8 cellular contexts compared by ENCODE assay signal in the genomic region with DNA sequence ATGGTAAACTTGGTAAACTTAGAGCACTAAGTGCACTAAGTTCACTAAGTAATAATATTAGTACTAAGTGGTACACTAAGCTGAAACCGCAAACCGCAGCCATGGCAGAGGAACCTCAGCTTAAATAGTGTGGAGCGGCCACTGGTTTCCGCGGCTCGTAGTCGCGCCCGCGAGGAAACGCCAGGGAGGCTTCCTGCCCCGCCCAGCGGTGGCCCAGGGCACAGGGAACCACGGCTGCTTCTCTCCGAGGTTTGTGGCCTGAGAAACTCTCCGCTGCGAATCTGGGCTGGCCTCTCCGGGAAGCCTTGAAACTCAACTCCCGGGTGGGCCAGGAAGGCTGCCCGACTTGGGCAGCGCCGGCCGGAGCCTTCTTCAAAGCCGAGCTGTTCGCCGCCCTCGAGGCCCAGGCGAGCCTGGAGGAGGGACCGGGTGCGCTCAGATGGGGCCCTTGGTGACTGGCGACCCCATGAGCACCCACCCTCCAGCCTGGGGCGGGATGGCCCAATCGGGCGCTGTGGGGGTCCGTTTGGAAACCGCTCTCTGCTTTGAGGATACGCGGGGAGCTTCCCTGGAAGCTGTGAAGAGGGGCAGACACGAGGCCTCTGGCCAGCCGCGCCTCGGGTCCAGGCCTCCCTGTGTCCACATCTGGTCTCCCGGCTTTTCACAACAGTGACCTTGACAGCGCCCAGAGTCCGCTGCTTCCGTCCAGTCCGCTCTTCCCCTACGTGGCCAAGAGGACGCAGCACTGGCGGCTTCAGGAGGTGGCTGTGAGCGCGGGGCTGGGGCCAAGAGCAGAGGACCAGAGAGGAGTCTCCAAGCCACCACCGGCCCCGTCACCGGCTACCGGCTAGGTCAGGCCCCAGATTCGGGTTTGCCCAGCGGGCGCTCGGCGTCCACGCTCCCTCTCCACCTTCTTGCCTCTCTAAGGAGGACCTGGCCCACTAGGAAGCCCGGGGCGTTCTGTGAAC. TPM values are rescaled to one million over a fixed set of nuclear protein-coding genes. Genes with fewer than 3 reads are reported as not detected.
DNase-seq lines count a peak whose midpoint lies in the region; ATAC-seq and TF ChIP-seq lines count a peak whose summit lies in the region.

No MANE protein-coding gene starts in this region.

- no peak overlapping the region for H3K27ac ChIP-seq in CD4-positive, alpha-beta memory T cell (ENCODE audit: low read depth, low read length)
- no peak overlapping the region for H3K27ac ChIP-seq in RWPE2 (ENCODE audit: poor library complexity, severe bottlenecking)

- peaks cover 0 to 4% of the 10 kb centered on the region in 2 donors for H3K36me3 Mint-ChIP-seq in CD4-positive, alpha-beta memory T cell
- H3K36me3 Mint-ChIP-seq in activated naive CD8-positive, alpha-beta T cell treated with anti-CD3 and anti-CD28 coated beads, Interleukin-2, amount 10 ng/mL, durations not matched to agents 7 days and 5 days: peaks cover 3% of the 10 kb centered on the region
- peaks cover 5 to 18% of the 10 kb centered on the region in 2 donors for H3K36me3 Mint-ChIP-seq in naive B cell

- in situ Hi-C loops in G401 (cut with HindIII; ENCODE audit: low sequenced_read_pairs): no loop called here

- no peaks in the 10 kb centered on the region for H3K36me3 ChIP-seq in CD4-positive, alpha-beta memory T cell (ENCODE audit: insufficient read depth, low read length)
- H3K36me3 ChIP-seq in RWPE2 (ENCODE audit: low read depth): no peaks in the 10 kb centered on the region

- H3K9me3 Mint-ChIP-seq in CD4-positive, alpha-beta memory T cell: peaks cover 0 to 14% (median 9%) of the 10 kb centered on the region in 8 donors
- H3K9me3 Mint-ChIP-seq in activated naive CD8-positive, alpha-beta T cell treated with anti-CD3 and anti-CD28 coated beads, Interleukin-2, amount 10 ng/mL, durations not matched to agents 7 days and 5 days: peaks cover 13% of the 10 kb centered on the region
- H3K9me3 Mint-ChIP-seq in naive B cell: peaks cover 10 to 16% (median 12%) of the 10 kb centered on the region in 7 donors

- intact Hi-C loops in CD4-positive, alpha-beta memory T cell (cut with micrococcal nuclease): no loop called here

- no peaks in the 10 kb centered on the region for H3K9me3 ChIP-seq in CD4-positive, alpha-beta memory T cell (ENCODE audit: control insufficient read depth in 1 of 2, low read length in 2 of 2)
- H3K9me3 ChIP-seq in RWPE2 (ENCODE audit: severe bottlenecking): peaks cover 4% of the 10 kb centered on the region

- ATAC-seq in RWPE2 (ENCODE audit: low read depth) (peak; percentile 19; the same call in 1 of the 3 replicates), naive B cell (ENCODE audit: low read depth in 2 of 2) (peak; percentile 59), GM21717 (IDR thresholded peaks at IDR 0.05; ENCODE audit: unreplicated experiment) (no peak)
- ATAC-seq in activated naive CD8-positive, alpha-beta T cell treated with anti-CD3 and anti-CD28 coated beads, Interleukin-2, amount 10 ng/mL, durations not matched to agents 7 days and 5 days (ENCODE audit: low read depth): peak; percentile 72

- peaks cover 70 to 72% of the 10 kb centered on the region in 2 donors for H3K27me3 Mint-ChIP-seq in CD4-positive, alpha-beta memory T cell
- H3K27me3 Mint-ChIP-seq in activated naive CD8-positive, alpha-beta T cell treated with anti-CD3 and anti-CD28 coated beads, Interleukin-2, amount 10 ng/mL, durations not matched to agents 7 days and 5 days: peaks cover 90% of the 10 kb centered on the region
- H3K27me3 Mint-ChIP-seq in naive B cell: peaks cover 73 to 84% (median 80%) of the 10 kb centered on the region in 3 donors

- POLR2A ChIA-PET in CD4-positive, alpha-beta memory T cell (lab: Charles Lee; ENCODE audit: partially characterized antibody): interaction anchor here (0.6 to 3.0 kb wide), 10 partner anchors 12 to 251 kb away, joined by 3 to 42 read pairs (median 4); a partner anchor contains a TSS
- POLR2A ChIA-PET in activated naive CD8-positive, alpha-beta T cell treated with anti-CD3 and anti-CD28 coated beads, Interleukin-2, amount 10 ng/mL, durations not matched to agents 7 days and 5 days (lab: Charles Lee): interaction anchor here (0.6 to 0.7 kb wide), 2 partner anchors 10 to 309 kb away, joined by 4 read pairs; no protein-coding TSS in a partner anchor

- H3K4me1 Mint-ChIP-seq in CD4-positive, alpha-beta memory T cell: peaks cover 25 to 61% (median 45%) of the 10 kb centered on the region in 4 donors
- peaks cover 16% of the 10 kb centered on the region for H3K4me1 Mint-ChIP-seq in activated naive CD8-positive, alpha-beta T cell treated with anti-CD3 and anti-CD28 coated beads, Interleukin-2, amount 10 ng/mL, durations not matched to agents 7 days and 5 days
- H3K4me1 Mint-ChIP-seq in naive B cell: peaks cover 36 to 46% (median 38%) of the 10 kb centered on the region in 3 donors

- CTCF ChIA-PET in CD4-positive, alpha-beta memory T cell (lab: Charles Lee; ENCODE audit: partially characterized antibody): interaction anchor here (0.9 to 5.9 kb wide), 7 partner anchors 12 to 258 kb away, joined by 3 to 42 read pairs (median 5); no protein-coding TSS in a partner anchor

- DNase-seq in CD4-positive, alpha-beta memory T cell: peak; percentile 64 to 83 (median 70)
- DNase-seq in RWPE2 (ENCODE audit: low spot score) (no peak), naive B cell (peak; percentile 58), NCI-H1417 (lab: John Stamatoyannopoulos, UW) (no peak), G401 (ENCODE audit: low spot score) (no peak), cerebellum (ENCODE audit: low spot score) (no peak)
- DNase-seq in activated naive CD8-positive, alpha-beta T cell treated with anti-CD3 and anti-CD28 coated beads, Interleukin-2, amount 10 ng/mL, durations not matched to agents 7 days and 5 days: peak; percentile 73

- H3K4me3 Mint-ChIP-seq in CD4-positive, alpha-beta memory T cell: peak overlapping the region; percentile 11 to 80 (median 64)
- H3K4me3 Mint-ChIP-seq in activated naive CD8-positive, alpha-beta T cell treated with anti-CD3 and anti-CD28 coated beads, Interleukin-2, amount 10 ng/mL, durations not matched to agents 7 days and 5 days: no peak overlapping the region
- H3K4me3 Mint-ChIP-seq in naive B cell: peak overlapping the region; percentile 51 to 85 (median 64)

- no peak overlapping the region for H3K4me3 ChIP-seq in CD4-positive, alpha-beta memory T cell (ENCODE audit: low read length in 2 of 2)
- H3K4me3 ChIP-seq in RWPE2 (ENCODE audit: severe bottlenecking): no peak overlapping the region

- H3K27me3 ChIP-seq in CD4-positive, alpha-beta memory T cell (ENCODE audit: insufficient read depth, low read length): peaks cover 76% of the 10 kb centered on the region
- peaks cover 94% of the 10 kb centered on the region for H3K27me3 ChIP-seq in RWPE2 (ENCODE audit: insufficient read depth, poor library complexity, severe bottlenecking)

- H3K27ac Mint-ChIP-seq in CD4-positive, alpha-beta memory T cell: peak overlapping the region in 1 of 7 donors; percentile 66
- no peak overlapping the region for H3K27ac Mint-ChIP-seq in activated naive CD8-positive, alpha-beta T cell treated with anti-CD3 and anti-CD28 coated beads, Interleukin-2, amount 10 ng/mL, durations not matched to agents 7 days and 5 days
- peak overlapping the region in 1 of 6 donors; percentile 37 for H3K27ac Mint-ChIP-seq in naive B cell

- peaks cover 52% of the 10 kb centered on the region for H3K4me1 ChIP-seq in CD4-positive, alpha-beta memory T cell (ENCODE audit: insufficient read depth, low read length)
- peaks cover 4% of the 10 kb centered on the region for H3K4me1 ChIP-seq in RWPE2 (ENCODE audit: insufficient read depth, poor library complexity, severe bottlenecking)

- no peak for TF ChIP-seq CTCF in RWPE2 (IDR thresholded peaks at IDR 0.05; ENCODE audit: poor library complexity, severe bottlenecking)

RNA-seq across cellular contexts. Expression of a gene that starts 25.4 kb away (rescaled TPM):
- total RNA-seq in CD4-positive, alpha-beta memory T cell: 1,000 to 10,000 TPM; 1,097 to 1,122 TPM
- 1,000 to 10,000 TPM; 2,441 to 3,541 TPM for polyA plus RNA-seq in CD4-positive, alpha-beta memory T cell
- 100 to 1,000 TPM; 957 to 962 TPM for total RNA-seq in activated naive CD8-positive, alpha-beta T cell treated with anti-CD3 and anti-CD28 coated beads, Interleukin-2, amount 10 ng/mL, durations not matched to agents 7 days and 5 days
- 1,000 to 10,000 TPM; 2,024 to 3,192 (median 2,301) TPM for polyA plus RNA-seq in naive B cell (ENCODE audit: low read depth in 6 of 6)
- 116 and 118 TPM in 2 replicates for total RNA-seq in G401 (2014; rRNA removed; shearing (Covaris generic))
- 24.1 TPM for total RNA-seq in cerebellum

Comparison
In these comparisons a context has a peak if more than half of its experiments do, and no peak if none do; other contexts are left out.
1. DNase-seq: peak in CD4-positive, alpha-beta memory T cell (5 of 5), activated naive CD8-positive, alpha-beta T cell treated with anti-CD3 and anti-CD28 coated beads, Interleukin-2, amount 10 ng/mL, durations not matched to agents 7 days and 5 days (single experiment) and naive B cell (single experiment); none in RWPE2 (single experiment), NCI-H1417 (0 of 3), G401 (single experiment) and cerebellum (single experiment).